8 cellular contexts compared by ENCODE assay signal in genomic region chr6:24359640-24360454, GRCh38.
DNase-seq lines count a peak whose midpoint lies in the region; ATAC-seq lines count a peak whose summit lies in the region.

No MANE protein-coding gene starts in this region.

- DNase-seq in Ammon's horn (ENCODE audit: low spot score) (peak; percentile 69), GM19240 (ENCODE audit: insufficient read length, low spot score) (peak; percentile 20), NCI-H510A (lab: John Stamatoyannopoulos, UW) (peak; percentile 87), dedifferentiated amniotic fluid mesenchymal stem cell (ENCODE audit: extremely low spot score) (peak; percentile 51), left kidney (ENCODE audit: low read depth, low spot score) (peak; percentile 99)
- peak; percentile 72 to 79 for DNase-seq in activated CD4-positive, alpha-beta T cell treated with anti-CD3 and anti-CD28 coated beads for 4 hours
- DNase-seq in stimulated activated CD4-positive, alpha-beta T cell treated with anti-CD3 and anti-CD28 coated beads, Interleukin-1b, Interleukin-23, amount 100 ng/mL, for 48 hours: peak; percentile 91

- ATAC-seq in HG03439 (IDR thresholded peaks at IDR 0.05; ENCODE audit: unreplicated experiment): peak; percentile 85

Comparison
In these comparisons a context has a peak if more than half of its experiments do, and no peak if none do; other contexts are left out.
1. Peak in every context shown above with its lines: DNase-seq and ATAC-seq.
2. DNase-seq: peak in every context shown above with its lines; median percentile 99 in left kidney; 91 in stimulated activated CD4-positive, alpha-beta T cell treated with anti-CD3 and anti-CD28 coated beads, Interleukin-1b, Interleukin-23, amount 100 ng/mL, for 48 hours; 87 in NCI-H510A; 76 in activated CD4-positive, alpha-beta T cell treated with anti-CD3 and anti-CD28 coated beads for 4 hours; 69 in Ammon's horn; 51 in dedifferentiated amniotic fluid mesenchymal stem cell; 20 in GM19240.